1 cellular context compared by ENCODE assay signal in genomic region chr3:131402391-131403039, GRCh38.
TF ChIP-seq lines count a peak whose summit lies in the region.

No MANE protein-coding gene starts in this region.

TF ChIP-seq in IMR-90, 13 proteins besides CTCF, POLR2A, EP300 and RAD21 (continued from another document):
- TF ChIP-seq NFE2L2 (IDR thresholded peaks at IDR 0.05; ENCODE audit: low read depth, low read length) (no peak), FOS (IDR thresholded peaks at IDR 0.05; ENCODE audit: low read depth, low read length) (no peak), MXI1 (IDR thresholded peaks at IDR 0.05; ENCODE audit: borderline replicate concordance, low read depth, low read length) (no peak), RCOR1 (IDR thresholded peaks at IDR 0.05; ENCODE audit: insufficient replicate concordance, low read length) (no peak)
